ENCODE assay signal across 8 cellular contexts in the genomic region with DNA sequence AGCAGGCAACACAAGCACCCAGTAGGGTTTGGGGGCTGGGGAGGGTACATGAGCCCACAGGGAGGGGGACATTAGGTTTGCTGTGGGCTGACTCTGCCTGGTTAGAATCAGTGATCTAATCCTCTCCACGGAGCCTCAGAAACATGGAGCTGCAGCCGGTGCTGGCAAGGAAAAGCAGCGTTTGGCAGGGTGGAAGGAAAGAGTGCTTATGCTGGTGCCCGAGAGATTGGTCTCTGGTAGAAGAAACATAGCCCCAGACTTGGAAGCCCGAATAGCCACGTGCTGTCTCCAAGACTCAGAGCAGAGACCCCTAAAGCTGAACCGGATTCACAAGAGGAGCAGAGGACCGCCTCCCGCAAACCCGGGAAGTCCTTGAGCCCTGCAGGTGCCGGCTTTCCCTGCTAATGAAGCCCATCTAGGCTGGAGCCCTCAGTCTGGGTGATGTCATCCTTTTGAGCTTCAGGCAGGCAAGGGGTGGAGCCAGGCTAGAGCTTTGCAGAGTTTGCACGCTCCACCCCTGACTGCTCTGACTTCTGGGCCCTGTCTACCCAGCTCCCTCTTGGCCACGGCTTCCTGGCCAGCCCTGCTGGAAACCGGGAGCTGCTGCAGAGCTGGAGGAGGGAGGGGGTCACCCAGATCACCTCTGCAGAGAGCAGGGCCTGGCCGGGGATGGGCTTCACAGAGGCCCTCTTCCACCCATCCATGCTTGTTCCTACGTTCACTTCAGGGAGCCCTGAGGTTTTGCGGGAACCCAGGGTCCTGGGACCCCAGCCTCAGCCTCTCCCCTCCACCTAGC. TPM values are rescaled to one million over a fixed set of nuclear protein-coding genes. Genes with fewer than 3 reads are reported as not detected.
DNase-seq lines count a peak whose midpoint lies in the region; ATAC-seq, FAIRE-seq and TF ChIP-seq lines count a peak whose summit lies in the region.

No MANE protein-coding gene starts in this region.

- DNase-seq in D721Med (ENCODE audit: insufficient read length, low spot score): peak; percentile 59
- DNase-seq in H7: peak; percentile 91
- DNase-seq in NCI-H1092 (lab: John Stamatoyannopoulos, UW): peak; percentile 98
- DNase-seq in T-helper 2 cell: peak in 4 of 5 experiments; percentile 24 to 85 (median 36)
- DNase-seq in astrocyte (ENCODE audit: low read depth): peak; percentile 84
- peak; percentile 90 for DNase-seq in left ventricle myocardium superior
- peak; percentile 93 for DNase-seq in posterior vena cava (ENCODE audit: low spot score)

- 6% methylated on average over 17 of the region's 17 CpGs for WGBS in urinary bladder

- H3K9me3 ChIP-seq in astrocyte (ENCODE audit: insufficient read depth, low read depth, low read length): no peaks in the 10 kb centered on the region

- H3K36me3 ChIP-seq in H7 (replicated peaks; ENCODE audit: control insufficient read depth, insufficient read depth, low read length) (no peaks in the 10 kb centered on the region), astrocyte (ENCODE audit: insufficient read depth, low read length) (no peaks in the 10 kb centered on the region), urinary bladder (ENCODE audit: insufficient read depth) (no peaks in the 10 kb centered on the region)

- H3K4me2 ChIP-seq in astrocyte (ENCODE audit: low read length): peak overlapping the region; percentile 76

- peak; percentile 16 for FAIRE-seq in D721Med (lab: Jason Lieb, UNC)
- peak; percentile 86 for FAIRE-seq in astrocyte (lab: Jason Lieb, UNC)

- peaks cover 18% of the 10 kb centered on the region for H3K27me3 ChIP-seq in H7 (ENCODE audit: control insufficient read depth, insufficient read depth, low read length)
- H3K27me3 ChIP-seq in astrocyte (ENCODE audit: insufficient read depth, low read length): peaks cover 11% of the 10 kb centered on the region

- H3K4me1 ChIP-seq in astrocyte (ENCODE audit: insufficient read depth, low read length): peaks cover 28% of the 10 kb centered on the region
- H3K4me1 ChIP-seq in urinary bladder (ENCODE audit: insufficient read depth): no peaks in the 10 kb centered on the region

- H3K9me3 Mint-ChIP-seq in astrocyte (ENCODE audit: unreplicated experiment): no peaks in the 10 kb centered on the region

- no peak overlapping the region for H3K27ac ChIP-seq in astrocyte (ENCODE audit: low read depth, low read length)
- H3K27ac ChIP-seq in urinary bladder (ENCODE audit: low read depth): peak overlapping the region; percentile 1

- peak overlapping the region; percentile 80 for H3K27ac Mint-ChIP-seq in astrocyte (ENCODE audit: unreplicated experiment)

- intact Hi-C loops in left ventricle myocardium superior (cut with micrococcal nuclease) (no loop called here), posterior vena cava (cut with DNase I) (loop anchor here in 1 of 2 donors (5.0 kb wide), 1 partner anchor 77 kb away; the partner anchor contains the start of gene IGSF9B)

- H3K4me3 Mint-ChIP-seq in astrocyte (ENCODE audit: unreplicated experiment): no peak overlapping the region

- no peak overlapping the region for H3K9ac ChIP-seq in astrocyte (ENCODE audit: low read length)

- ATAC-seq in left ventricle myocardium superior: peak; percentile 88

- H3K4me1 Mint-ChIP-seq in astrocyte (ENCODE audit: low read depth, unreplicated experiment): peaks cover 29% of the 10 kb centered on the region

- H3K79me2 ChIP-seq in astrocyte (ENCODE audit: insufficient read depth, low read length): no peaks in the 10 kb centered on the region

- no peak for TF ChIP-seq CTCF in D721Med (IDR thresholded peaks at IDR 0.05; ENCODE audit: insufficient read depth, missing control alignments)
- TF ChIP-seq CTCF in astrocyte (IDR thresholded peaks at IDR 0.05; ENCODE audit: insufficient read depth, low read depth, low read length): no peak

- H3K4me3 ChIP-seq in H7 (ENCODE audit: insufficient read depth, low read depth, low read length): peak overlapping the region; percentile 17; the same call in 1 of the 2 replicates
- H3K4me3 ChIP-seq in astrocyte (ENCODE audit: insufficient read depth, low read depth, low read length): no peak overlapping the region
- H3K4me3 ChIP-seq in urinary bladder (ENCODE audit: low read depth, low read length): no peak overlapping the region

- H3K27me3 Mint-ChIP-seq in astrocyte (ENCODE audit: low read depth, unreplicated experiment): peaks cover 29% of the 10 kb centered on the region

- H2AFZ ChIP-seq in astrocyte (ENCODE audit: low read depth, low read length): peak overlapping the region; percentile 53

- H4K20me1 ChIP-seq in astrocyte (ENCODE audit: insufficient read depth, low read length): no peaks in the 10 kb centered on the region

- H3K36me3 Mint-ChIP-seq in astrocyte (ENCODE audit: low read depth, unreplicated experiment): no peaks in the 10 kb centered on the region

RNA-seq across cellular contexts. Expression of gene JAM3, which starts 35.0 kb away (rescaled TPM):
- total RNA-seq in H7 (2014; rRNA removed; shearing (Covaris generic)): 34.4 and 40.8 TPM in 2 replicates
- total RNA-seq in astrocyte: 88.3 and 88.4 TPM in 2 replicates
- total RNA-seq in left ventricle myocardium superior: 18.3 TPM
- total RNA-seq in posterior vena cava: 10 to 100 TPM; 86.6 to 92.2 TPM
- 90.2 TPM for total RNA-seq in urinary bladder
- polyA plus RNA-seq in urinary bladder: 61.1 TPM

Comparison
In these comparisons a context has a peak if more than half of its experiments do, and no peak if none do; other contexts are left out.
1. DNase-seq: peak in every context shown above with its lines; median percentile 98 in NCI-H1092; 93 in posterior vena cava; 91 in H7; 90 in left ventricle myocardium superior; 84 in astrocyte; 59 in D721Med; 36 in T-helper 2 cell.